Comparison of ENCODE assay signal across 24 cellular contexts in genomic region chr15:51931638-51932037, GRCh38. TPM values are rescaled to one million over a fixed set of nuclear protein-coding genes. Genes with fewer than 3 reads are reported as not detected.
A peak's percentile ranks its signal among the peaks of the same experiment; 100 is the strongest.
DNase-seq lines count a peak whose midpoint lies in the region; TF ChIP-seq lines count a peak whose summit lies in the region.
"Had no signal": no experiment of that assay in that cellular context is flagged by ENCODE, and none has a peak within 500 bp of the region (broad histone marks: within the 10 kb centered on the region; RNA-seq: fewer than 3 reads in every experiment).

No MANE protein-coding gene starts in this region.

- in situ Hi-C loops in GM23248 (cut with MboI) (no loop called here), GM13977 (cut with MboI; ENCODE audit: low pct_unique_long_range_greater_than_20kb, low sequenced_read_pairs, unreplicated experiment) (no loop called here)

- H3K9ac ChIP-seq in GM23248 (no peak overlapping the region), trophoblast cell (ENCODE audit: low read length) (no peak overlapping the region)

- H3K23ac ChIP-seq in trophoblast cell (ENCODE audit: low read length): no peak overlapping the region

- no peak overlapping the region for H3K4me2 ChIP-seq in GM23248 (ENCODE audit: unreplicated experiment)
- H3K4me2 ChIP-seq in trophoblast cell (ENCODE audit: low read length): no peak overlapping the region

- H3K9me2 ChIP-seq in GM23248 (ENCODE audit: insufficient read depth): no peaks in the 10 kb centered on the region

- no peak overlapping the region for H4K12ac ChIP-seq in trophoblast cell (ENCODE audit: low read depth, low read length)

- no peak overlapping the region for H2BK12ac ChIP-seq in trophoblast cell (ENCODE audit: low read length)

- H3K27me3 ChIP-seq in GM23248 (replicated peaks; ENCODE audit: insufficient read depth): no peaks in the 10 kb centered on the region
- no peaks in the 10 kb centered on the region for H3K27me3 ChIP-seq in MG63
- H3K27me3 ChIP-seq in trophoblast cell (ENCODE audit: insufficient read depth, low read length): no peaks in the 10 kb centered on the region
- H3K27me3 ChIP-seq: gastrocnemius medialis, sigmoid colon had no signal

- H3K79me1 ChIP-seq in trophoblast cell (ENCODE audit: low read length): no peaks in the 10 kb centered on the region

- H3K4me3 ChIP-seq in GM23248 (no peak overlapping the region), MG63 (no peak overlapping the region), epithelial cell of esophagus (ENCODE audit: low read length) (no peak overlapping the region), trophoblast cell (ENCODE audit: low read depth, low read length) (no peak overlapping the region)
- H3K4me3 ChIP-seq: gastrocnemius medialis, sigmoid colon had no signal

- no peaks in the 10 kb centered on the region for H3K79me2 ChIP-seq in GM23248 (ENCODE audit: insufficient read depth)
- no peaks in the 10 kb centered on the region for H3K79me2 ChIP-seq in trophoblast cell (ENCODE audit: control insufficient read depth, insufficient read depth, low read length, poor library complexity)

- H2BK5ac ChIP-seq in trophoblast cell (ENCODE audit: low read depth, low read length, poor library complexity): no peak overlapping the region

- H3K4me1 ChIP-seq in GM23248 (ENCODE audit: insufficient read depth) (no peaks in the 10 kb centered on the region; the same call in 1 of the 2 replicates), trophoblast cell (ENCODE audit: control insufficient read depth in 1 of 2, insufficient read depth in 2 of 2, low read length in 2 of 2) (no peaks in the 10 kb centered on the region)
- H3K4me1 ChIP-seq: gastrocnemius medialis, sigmoid colon had no signal

- H3K18ac ChIP-seq in trophoblast cell (ENCODE audit: low read length): no peak overlapping the region

- peaks cover 22% of the 10 kb centered on the region; the same call in 1 of the 2 replicates for H3F3A ChIP-seq in GM23248 (ENCODE audit: insufficient read depth)

- peaks cover 13% of the 10 kb centered on the region; the same call in 1 of the 2 replicates for H3K36me3 ChIP-seq in GM23248 (ENCODE audit: low read depth)
- H3K36me3 ChIP-seq in MG63: peaks cover 22% of the 10 kb centered on the region
- peaks cover 0 to 6% of the 10 kb centered on the region in 2 experiments for H3K36me3 ChIP-seq in trophoblast cell (ENCODE audit: control insufficient read depth in 1 of 2, insufficient read depth in 2 of 2, low read length in 2 of 2)

- no peak overlapping the region for H3K4ac ChIP-seq in trophoblast cell (ENCODE audit: low read depth, low read length)

- TF ChIP-seq CTCF in epithelial cell of esophagus (IDR thresholded peaks at IDR 0.05; ENCODE audit: insufficient read depth, low read depth, low read length, missing control alignments) (no peak), GM13977 (IDR thresholded peaks at IDR 0.05; ENCODE audit: extremely low read depth, insufficient read depth, missing control alignments) (no peak)

- H3K9me3 ChIP-seq in GM23248 (ENCODE audit: low read depth) (no peaks in the 10 kb centered on the region), MG63 (no peaks in the 10 kb centered on the region), trophoblast cell (ENCODE audit: insufficient read depth, low read depth, low read length) (no peaks in the 10 kb centered on the region)
- H3K9me3 ChIP-seq: gastrocnemius medialis, sigmoid colon had no signal

- DNase-seq in GM23248 (peak; percentile 71), MG63 (peak; percentile 20), epithelial cell of esophagus (ENCODE audit: low read depth) (peak; percentile 85), trophoblast cell (peak; percentile 37 to 61), NCI-H82 treated with DMSO at 0.1 percent for 48 hours (lab: John Stamatoyannopoulos, UW; ENCODE audit: unreplicated experiment) (no peak), GM13977 (ENCODE audit: low spot score) (no peak), amniotic stem cell (lab: John Stamatoyannopoulos, UW) (no peak)
- DNase-seq: activated CD4-positive, alpha-beta T cell treated with anti-CD3 and anti-CD28 coated beads, Interleukin-2, amount 50 U/mL, for 4 hours; CD4-positive, alpha-beta memory T cell; cerebellar nuclear complex; gastrocnemius medialis; GDM1; hippocampal formation; immature natural killer cell; MM.1S; NCI-H1417; NCI-H2081 treated with DMSO at 0.1 percent for 48 hours; NCI-H446; NCI-H82; nephron progenitor cell; Right ventricle myocardium superior; sigmoid colon; stimulated activated CD4-positive, alpha-beta T cell treated with anti-CD3 and anti-CD28 coated beads, Interleukin-15, amount 100 ng/mL, for 24 hours; stimulated activated naive CD8-positive, alpha-beta T cell treated with anti-CD3 and anti-CD28 coated beads, Interleukin-15, Interleukin-2, amounts not matched to agents 100 U/mL and 50 U/mL, for 24 hours had no signal

- H2BK120ac ChIP-seq in trophoblast cell (ENCODE audit: insufficient read depth, low read length, poor library complexity): no peak overlapping the region

- H2AK5ac ChIP-seq in trophoblast cell (ENCODE audit: low read length): no peak overlapping the region

- H4K8ac ChIP-seq in trophoblast cell (ENCODE audit: low read depth, low read length): no peak overlapping the region

- no peak overlapping the region for H3K27ac ChIP-seq in GM23248
- no peak overlapping the region for H3K27ac ChIP-seq in trophoblast cell (ENCODE audit: low read depth, low read length)
- H3K27ac ChIP-seq: gastrocnemius medialis, sigmoid colon had no signal

- H4K91ac ChIP-seq in trophoblast cell (ENCODE audit: low read depth, low read length): no peak overlapping the region

- H3K14ac ChIP-seq in trophoblast cell (ENCODE audit: low read length): no peak overlapping the region

- H4K20me1 ChIP-seq in GM23248 (ENCODE audit: insufficient read depth): no peaks in the 10 kb centered on the region

- H2AFZ ChIP-seq in GM23248 (no peak overlapping the region), trophoblast cell (ENCODE audit: insufficient read depth, low read length, poor library complexity) (no peak overlapping the region)

- 92 to 96% methylated on average over 4 of the region's 4 CpGs for WGBS in GM23248 (ENCODE audit: low coverage in 1 of 2, low lambda C conversion rate in 2 of 2, missing lambda C conversion rate in 2 of 2), 2 experiments
- no CpG with 5 or more reads among the region's 4 CpGs for WGBS in trophoblast cell (ENCODE audit: extremely low coverage, insufficient coverage, insufficient read length)

RNA-seq across cellular contexts. Expression of gene LEO1, which starts 39.9 kb away (rescaled TPM):
- total RNA-seq in GM23248 (2014; rRNA removed; shearing (Covaris generic)): 28.1 and 33.6 TPM in 2 replicates
- 34.1 and 36.0 TPM in 2 replicates for polyA plus RNA-seq in GM23248 (2016; fragmentation: Nextera tagmentation; extraction: Ambion mirVana)
- 30.5 and 42.9 TPM in 2 replicates for total RNA-seq in MG63 (2014; rRNA removed; shearing (Covaris generic); ENCODE audit: low replicate concordance)
- polyA plus RNA-seq in trophoblast cell (2013): 18.0 and 19.2 TPM in 2 replicates

Comparison
In these comparisons a context has a peak if more than half of its experiments do, and no peak if none do; other contexts are left out.
1. DNase-seq: peak in GM23248 (single experiment), MG63 (single experiment), epithelial cell of esophagus (single experiment) and trophoblast cell (2 of 2); none in NCI-H82 treated with DMSO at 0.1 percent for 48 hours (single experiment), GM13977 (single experiment) and amniotic stem cell (single experiment).